ENCODE assay signal across 1 cellular context in the genomic region with DNA sequence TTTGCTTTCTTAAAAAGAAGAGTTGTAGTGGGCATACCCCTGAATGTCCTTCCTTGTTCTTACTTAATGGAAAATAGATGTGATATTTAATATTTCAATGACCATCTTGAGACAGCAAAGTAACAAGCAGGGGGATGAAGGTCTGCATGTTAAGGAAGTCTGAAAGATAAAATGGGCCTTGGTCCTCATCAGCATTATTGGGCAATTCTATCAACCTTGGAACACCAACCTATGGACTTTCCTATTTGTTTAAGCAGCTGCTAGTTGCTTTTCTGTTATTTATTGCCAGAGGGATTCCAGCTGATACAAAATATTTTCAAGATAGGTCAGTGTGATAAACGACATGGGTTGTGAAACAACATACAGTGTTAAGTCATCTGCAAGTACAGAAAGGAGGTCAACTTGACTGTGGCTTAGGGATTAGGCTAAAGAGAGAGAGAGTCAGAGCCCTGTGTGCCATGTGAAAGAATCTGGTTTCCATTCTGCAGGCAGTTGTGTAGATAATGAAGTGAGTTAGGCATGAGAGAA.
TF ChIP-seq lines count a peak whose summit lies in the region.

No MANE protein-coding gene starts in this region.

TF ChIP-seq in HepG2, 621 proteins besides CTCF, POLR2A, EP300 and RAD21 (continued from another document and continues in another):
- TF ChIP-seq, protein P1, sequence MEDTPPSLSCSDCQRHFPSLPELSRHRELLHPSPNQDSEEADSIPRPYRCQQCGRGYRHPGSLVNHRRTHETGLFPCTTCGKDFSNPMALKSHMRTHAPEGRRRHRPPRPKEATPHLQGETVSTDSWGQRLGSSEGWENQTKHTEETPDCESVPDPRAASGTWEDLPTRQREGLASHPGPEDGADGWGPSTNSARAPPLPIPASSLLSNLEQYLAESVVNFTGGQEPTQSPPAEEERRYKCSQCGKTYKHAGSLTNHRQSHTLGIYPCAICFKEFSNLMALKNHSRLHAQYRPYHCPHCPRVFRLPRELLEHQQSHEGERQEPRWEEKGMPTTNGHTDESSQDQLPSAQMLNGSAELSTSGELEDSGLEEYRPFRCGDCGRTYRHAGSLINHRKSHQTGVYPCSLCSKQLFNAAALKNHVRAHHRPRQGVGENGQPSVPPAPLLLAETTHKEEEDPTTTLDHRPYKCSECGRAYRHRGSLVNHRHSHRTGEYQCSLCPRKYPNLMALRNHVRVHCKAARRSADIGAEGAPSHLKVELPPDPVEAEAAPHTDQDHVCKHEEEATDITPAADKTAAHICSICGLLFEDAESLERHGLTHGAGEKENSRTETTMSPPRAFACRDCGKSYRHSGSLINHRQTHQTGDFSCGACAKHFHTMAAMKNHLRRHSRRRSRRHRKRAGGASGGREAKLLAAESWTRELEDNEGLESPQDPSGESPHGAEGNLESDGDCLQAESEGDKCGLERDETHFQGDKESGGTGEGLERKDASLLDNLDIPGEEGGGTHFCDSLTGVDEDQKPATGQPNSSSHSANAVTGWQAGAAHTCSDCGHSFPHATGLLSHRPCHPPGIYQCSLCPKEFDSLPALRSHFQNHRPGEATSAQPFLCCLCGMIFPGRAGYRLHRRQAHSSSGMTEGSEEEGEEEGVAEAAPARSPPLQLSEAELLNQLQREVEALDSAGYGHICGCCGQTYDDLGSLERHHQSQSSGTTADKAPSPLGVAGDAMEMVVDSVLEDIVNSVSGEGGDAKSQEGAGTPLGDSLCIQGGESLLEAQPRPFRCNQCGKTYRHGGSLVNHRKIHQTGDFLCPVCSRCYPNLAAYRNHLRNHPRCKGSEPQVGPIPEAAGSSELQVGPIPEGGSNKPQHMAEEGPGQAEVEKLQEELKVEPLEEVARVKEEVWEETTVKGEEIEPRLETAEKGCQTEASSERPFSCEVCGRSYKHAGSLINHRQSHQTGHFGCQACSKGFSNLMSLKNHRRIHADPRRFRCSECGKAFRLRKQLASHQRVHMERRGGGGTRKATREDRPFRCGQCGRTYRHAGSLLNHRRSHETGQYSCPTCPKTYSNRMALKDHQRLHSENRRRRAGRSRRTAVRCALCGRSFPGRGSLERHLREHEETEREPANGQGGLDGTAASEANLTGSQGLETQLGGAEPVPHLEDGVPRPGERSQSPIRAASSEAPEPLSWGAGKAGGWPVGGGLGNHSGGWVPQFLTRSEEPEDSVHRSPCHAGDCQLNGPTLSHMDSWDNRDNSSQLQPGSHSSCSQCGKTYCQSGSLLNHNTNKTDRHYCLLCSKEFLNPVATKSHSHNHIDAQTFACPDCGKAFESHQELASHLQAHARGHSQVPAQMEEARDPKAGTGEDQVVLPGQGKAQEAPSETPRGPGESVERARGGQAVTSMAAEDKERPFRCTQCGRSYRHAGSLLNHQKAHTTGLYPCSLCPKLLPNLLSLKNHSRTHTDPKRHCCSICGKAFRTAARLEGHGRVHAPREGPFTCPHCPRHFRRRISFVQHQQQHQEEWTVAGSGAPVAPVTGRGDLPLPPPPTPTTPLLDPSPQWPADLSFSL (CRISPR knock-in tag; IDR thresholded peaks at IDR 0.05), result peak; percentile 81; the same call in 1 of the 2 replicates
- no peak for TF ChIP-seq CENPX (CRISPR knock-in tag; IDR thresholded peaks at IDR 0.05)
- peak; percentile 66 for TF ChIP-seq ZNF781 (CRISPR knock-in tag; IDR thresholded peaks at IDR 0.05; ENCODE audit: borderline replicate concordance, not compliant biosample characterization)
- peak; percentile 99 for TF ChIP-seq GATA4 (IDR thresholded peaks at IDR 0.05; ENCODE audit: borderline replicate concordance, low read depth)
- TF ChIP-seq, protein P2, sequence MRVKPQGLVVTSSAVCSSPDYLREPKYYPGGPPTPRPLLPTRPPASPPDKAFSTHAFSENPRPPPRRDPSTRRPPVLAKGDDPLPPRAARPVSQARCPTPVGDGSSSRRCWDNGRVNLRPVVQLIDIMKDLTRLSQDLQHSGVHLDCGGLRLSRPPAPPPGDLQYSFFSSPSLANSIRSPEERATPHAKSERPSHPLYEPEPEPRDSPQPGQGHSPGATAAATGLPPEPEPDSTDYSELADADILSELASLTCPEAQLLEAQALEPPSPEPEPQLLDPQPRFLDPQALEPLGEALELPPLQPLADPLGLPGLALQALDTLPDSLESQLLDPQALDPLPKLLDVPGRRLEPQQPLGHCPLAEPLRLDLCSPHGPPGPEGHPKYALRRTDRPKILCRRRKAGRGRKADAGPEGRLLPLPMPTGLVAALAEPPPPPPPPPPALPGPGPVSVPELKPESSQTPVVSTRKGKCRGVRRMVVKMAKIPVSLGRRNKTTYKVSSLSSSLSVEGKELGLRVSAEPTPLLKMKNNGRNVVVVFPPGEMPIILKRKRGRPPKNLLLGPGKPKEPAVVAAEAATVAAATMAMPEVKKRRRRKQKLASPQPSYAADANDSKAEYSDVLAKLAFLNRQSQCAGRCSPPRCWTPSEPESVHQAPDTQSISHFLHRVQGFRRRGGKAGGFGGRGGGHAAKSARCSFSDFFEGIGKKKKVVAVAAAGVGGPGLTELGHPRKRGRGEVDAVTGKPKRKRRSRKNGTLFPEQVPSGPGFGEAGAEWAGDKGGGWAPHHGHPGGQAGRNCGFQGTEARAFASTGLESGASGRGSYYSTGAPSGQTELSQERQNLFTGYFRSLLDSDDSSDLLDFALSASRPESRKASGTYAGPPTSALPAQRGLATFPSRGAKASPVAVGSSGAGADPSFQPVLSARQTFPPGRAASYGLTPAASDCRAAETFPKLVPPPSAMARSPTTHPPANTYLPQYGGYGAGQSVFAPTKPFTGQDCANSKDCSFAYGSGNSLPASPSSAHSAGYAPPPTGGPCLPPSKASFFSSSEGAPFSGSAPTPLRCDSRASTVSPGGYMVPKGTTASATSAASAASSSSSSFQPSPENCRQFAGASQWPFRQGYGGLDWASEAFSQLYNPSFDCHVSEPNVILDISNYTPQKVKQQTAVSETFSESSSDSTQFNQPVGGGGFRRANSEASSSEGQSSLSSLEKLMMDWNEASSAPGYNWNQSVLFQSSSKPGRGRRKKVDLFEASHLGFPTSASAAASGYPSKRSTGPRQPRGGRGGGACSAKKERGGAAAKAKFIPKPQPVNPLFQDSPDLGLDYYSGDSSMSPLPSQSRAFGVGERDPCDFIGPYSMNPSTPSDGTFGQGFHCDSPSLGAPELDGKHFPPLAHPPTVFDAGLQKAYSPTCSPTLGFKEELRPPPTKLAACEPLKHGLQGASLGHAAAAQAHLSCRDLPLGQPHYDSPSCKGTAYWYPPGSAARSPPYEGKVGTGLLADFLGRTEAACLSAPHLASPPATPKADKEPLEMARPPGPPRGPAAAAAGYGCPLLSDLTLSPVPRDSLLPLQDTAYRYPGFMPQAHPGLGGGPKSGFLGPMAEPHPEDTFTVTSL (CRISPR knock-in tag; IDR thresholded peaks at IDR 0.05; ENCODE audit: borderline replicate concordance), result peak; percentile 98; the same call in 1 of the 2 replicates
- TF ChIP-seq ZNF614 (CRISPR knock-in tag; IDR thresholded peaks at IDR 0.05; ENCODE audit: borderline replicate concordance), result peak; percentile 89
- peak; percentile 52 to 58; a peak in 2 of 4 replicates for TF ChIP-seq MAFK (conservative IDR thresholded peaks at IDR 0.05 in 1 of 2, IDR thresholded peaks at IDR 0.05 in 1 of 2; ENCODE audit: low read length in 2 of 2)
- peak; percentile 96 for TF ChIP-seq RCOR2 (CRISPR knock-in tag; IDR thresholded peaks at IDR 0.05)
- TF ChIP-seq ZNF557 (CRISPR knock-in tag; IDR thresholded peaks at IDR 0.05), result peak; percentile 22; the same call in 1 of the 2 replicates
- peak; percentile 53; the same call in 1 of the 2 replicates for TF ChIP-seq SALL2 (CRISPR knock-in tag; IDR thresholded peaks at IDR 0.05)
- TF ChIP-seq ZNF607 (CRISPR knock-in tag; IDR thresholded peaks at IDR 0.05; ENCODE audit: borderline replicate concordance), result peak; percentile 86; the same call in 1 of the 2 replicates
- TF ChIP-seq KMT2A (CRISPR knock-in tag; IDR thresholded peaks at IDR 0.05), result peak; percentile 56; the same call in 1 of the 2 replicates
- TF ChIP-seq, protein P3, sequence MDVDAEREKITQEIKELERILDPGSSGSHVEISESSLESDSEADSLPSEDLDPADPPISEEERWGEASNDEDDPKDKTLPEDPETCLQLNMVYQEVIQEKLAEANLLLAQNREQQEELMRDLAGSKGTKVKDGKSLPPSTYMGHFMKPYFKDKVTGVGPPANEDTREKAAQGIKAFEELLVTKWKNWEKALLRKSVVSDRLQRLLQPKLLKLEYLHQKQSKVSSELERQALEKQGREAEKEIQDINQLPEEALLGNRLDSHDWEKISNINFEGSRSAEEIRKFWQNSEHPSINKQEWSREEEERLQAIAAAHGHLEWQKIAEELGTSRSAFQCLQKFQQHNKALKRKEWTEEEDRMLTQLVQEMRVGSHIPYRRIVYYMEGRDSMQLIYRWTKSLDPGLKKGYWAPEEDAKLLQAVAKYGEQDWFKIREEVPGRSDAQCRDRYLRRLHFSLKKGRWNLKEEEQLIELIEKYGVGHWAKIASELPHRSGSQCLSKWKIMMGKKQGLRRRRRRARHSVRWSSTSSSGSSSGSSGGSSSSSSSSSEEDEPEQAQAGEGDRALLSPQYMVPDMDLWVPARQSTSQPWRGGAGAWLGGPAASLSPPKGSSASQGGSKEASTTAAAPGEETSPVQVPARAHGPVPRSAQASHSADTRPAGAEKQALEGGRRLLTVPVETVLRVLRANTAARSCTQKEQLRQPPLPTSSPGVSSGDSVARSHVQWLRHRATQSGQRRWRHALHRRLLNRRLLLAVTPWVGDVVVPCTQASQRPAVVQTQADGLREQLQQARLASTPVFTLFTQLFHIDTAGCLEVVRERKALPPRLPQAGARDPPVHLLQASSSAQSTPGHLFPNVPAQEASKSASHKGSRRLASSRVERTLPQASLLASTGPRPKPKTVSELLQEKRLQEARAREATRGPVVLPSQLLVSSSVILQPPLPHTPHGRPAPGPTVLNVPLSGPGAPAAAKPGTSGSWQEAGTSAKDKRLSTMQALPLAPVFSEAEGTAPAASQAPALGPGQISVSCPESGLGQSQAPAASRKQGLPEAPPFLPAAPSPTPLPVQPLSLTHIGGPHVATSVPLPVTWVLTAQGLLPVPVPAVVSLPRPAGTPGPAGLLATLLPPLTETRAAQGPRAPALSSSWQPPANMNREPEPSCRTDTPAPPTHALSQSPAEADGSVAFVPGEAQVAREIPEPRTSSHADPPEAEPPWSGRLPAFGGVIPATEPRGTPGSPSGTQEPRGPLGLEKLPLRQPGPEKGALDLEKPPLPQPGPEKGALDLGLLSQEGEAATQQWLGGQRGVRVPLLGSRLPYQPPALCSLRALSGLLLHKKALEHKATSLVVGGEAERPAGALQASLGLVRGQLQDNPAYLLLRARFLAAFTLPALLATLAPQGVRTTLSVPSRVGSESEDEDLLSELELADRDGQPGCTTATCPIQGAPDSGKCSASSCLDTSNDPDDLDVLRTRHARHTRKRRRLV (CRISPR knock-in tag; IDR thresholded peaks at IDR 0.05), result peak; percentile 67
- TF ChIP-seq ZNF747 (CRISPR knock-in tag; IDR thresholded peaks at IDR 0.05; ENCODE audit: borderline replicate concordance), result peak; percentile 79; the same call in 1 of the 2 replicates
- peak; percentile 95 for TF ChIP-seq SOX5 (CRISPR knock-in tag; IDR thresholded peaks at IDR 0.05; ENCODE audit: borderline replicate concordance)
- TF ChIP-seq ZKSCAN1 (IDR thresholded peaks at IDR 0.05; ENCODE audit: low read length), result peak; percentile 76; the same call in 1 of the 2 replicates
- TF ChIP-seq TCF7 (IDR thresholded peaks at IDR 0.05; ENCODE audit: low read depth), result peak; percentile 90
- TF ChIP-seq KLF6 (CRISPR knock-in tag; IDR thresholded peaks at IDR 0.05), result peak; percentile 81; the same call in 1 of the 2 replicates
- peak; percentile 67 for TF ChIP-seq KMT2B (CRISPR knock-in tag; IDR thresholded peaks at IDR 0.05)
- no peak for TF ChIP-seq HNRNPH1 (optimal IDR thresholded peaks at IDR 0.05; ENCODE audit: low read depth, low read length)
- TF ChIP-seq ZMAT3 (CRISPR knock-in tag; conservative IDR thresholded peaks at IDR 0.05), result 0 out of 2 replicates have a peak, but pooled peaks have one; percentile 63
- TF ChIP-seq ZNF878 (CRISPR knock-in tag; IDR thresholded peaks at IDR 0.05), result peak; percentile 96
- TF ChIP-seq, protein P4, sequence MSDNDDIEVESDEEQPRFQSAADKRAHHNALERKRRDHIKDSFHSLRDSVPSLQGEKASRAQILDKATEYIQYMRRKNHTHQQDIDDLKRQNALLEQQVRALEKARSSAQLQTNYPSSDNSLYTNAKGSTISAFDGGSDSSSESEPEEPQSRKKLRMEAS (IDR thresholded peaks at IDR 0.05), result peak; percentile 64; the same call in 1 of the 2 replicates
- peak; percentile 53; the same call in 1 of the 2 replicates for TF ChIP-seq RFX3 (CRISPR knock-in tag; IDR thresholded peaks at IDR 0.05)
- no peak for TF ChIP-seq ZNF569 (CRISPR knock-in tag; IDR thresholded peaks at IDR 0.05; ENCODE audit: borderline replicate concordance)
- peak; percentile 58; the same call in 1 of the 2 replicates for TF ChIP-seq HOXD1 (CRISPR knock-in tag; IDR thresholded peaks at IDR 0.05)
- peak; percentile 70; the same call in 1 of the 2 replicates for TF ChIP-seq ZNF335 (CRISPR knock-in tag; IDR thresholded peaks at IDR 0.05)
- peak; percentile 73; the same call in 1 of the 2 replicates for TF ChIP-seq ZNF816 (CRISPR knock-in tag; IDR thresholded peaks at IDR 0.05; ENCODE audit: borderline replicate concordance)
- TF ChIP-seq, protein P5, sequence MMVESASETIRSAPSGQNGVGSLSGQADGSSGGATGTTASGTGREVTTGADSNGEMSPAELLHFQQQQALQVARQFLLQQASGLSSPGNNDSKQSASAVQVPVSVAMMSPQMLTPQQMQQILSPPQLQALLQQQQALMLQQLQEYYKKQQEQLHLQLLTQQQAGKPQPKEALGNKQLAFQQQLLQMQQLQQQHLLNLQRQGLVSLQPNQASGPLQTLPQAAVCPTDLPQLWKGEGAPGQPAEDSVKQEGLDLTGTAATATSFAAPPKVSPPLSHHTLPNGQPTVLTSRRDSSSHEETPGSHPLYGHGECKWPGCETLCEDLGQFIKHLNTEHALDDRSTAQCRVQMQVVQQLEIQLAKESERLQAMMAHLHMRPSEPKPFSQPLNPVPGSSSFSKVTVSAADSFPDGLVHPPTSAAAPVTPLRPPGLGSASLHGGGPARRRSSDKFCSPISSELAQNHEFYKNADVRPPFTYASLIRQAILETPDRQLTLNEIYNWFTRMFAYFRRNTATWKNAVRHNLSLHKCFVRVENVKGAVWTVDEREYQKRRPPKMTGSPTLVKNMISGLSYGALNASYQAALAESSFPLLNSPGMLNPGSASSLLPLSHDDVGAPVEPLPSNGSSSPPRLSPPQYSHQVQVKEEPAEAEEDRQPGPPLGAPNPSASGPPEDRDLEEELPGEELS (CRISPR knock-in tag; IDR thresholded peaks at IDR 0.05), result peak; percentile 99
- TF ChIP-seq TMF1 (CRISPR knock-in tag; IDR thresholded peaks at IDR 0.05; ENCODE audit: low read depth), result no peak
- peak; percentile 67; the same call in 1 of the 2 replicates for TF ChIP-seq SPEN (CRISPR knock-in tag; IDR thresholded peaks at IDR 0.05; ENCODE audit: low read depth)
- no peak; the same call in 1 of the 2 replicates for TF ChIP-seq ZNF232 (CRISPR knock-in tag; IDR thresholded peaks at IDR 0.05; ENCODE audit: borderline replicate concordance)
- peak; percentile 78; the same call in 1 of the 2 replicates for TF ChIP-seq RFXANK (CRISPR knock-in tag; IDR thresholded peaks at IDR 0.05)
- TF ChIP-seq MEIS1 (CRISPR knock-in tag; IDR thresholded peaks at IDR 0.05; ENCODE audit: borderline replicate concordance), result peak; percentile 58; the same call in 1 of the 2 replicates
- peak; percentile 85 for TF ChIP-seq LCORL (IDR thresholded peaks at IDR 0.05)
- peak; percentile 93 for TF ChIP-seq LCORL (CRISPR knock-in tag; IDR thresholded peaks at IDR 0.05)
- TF ChIP-seq, protein P6, sequence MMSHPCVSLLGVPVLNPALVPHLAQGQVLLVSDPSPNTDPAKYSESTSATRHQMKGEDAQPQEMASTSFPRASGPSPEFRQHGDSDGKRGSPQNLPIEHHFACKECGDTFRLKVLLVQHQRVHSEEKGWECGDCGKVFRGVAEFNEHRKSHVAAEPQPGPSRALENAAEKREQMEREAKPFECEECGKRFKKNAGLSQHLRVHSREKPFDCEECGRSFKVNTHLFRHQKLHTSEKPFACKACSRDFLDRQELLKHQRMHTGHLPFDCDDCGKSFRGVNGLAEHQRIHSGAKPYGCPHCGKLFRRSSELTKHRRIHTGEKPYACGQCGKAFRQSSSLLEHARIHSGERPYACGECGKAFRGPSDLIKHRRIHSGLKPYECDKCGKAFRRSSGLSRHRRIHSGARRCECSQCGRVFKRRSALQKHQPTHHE (CRISPR knock-in tag; IDR thresholded peaks at IDR 0.05; ENCODE audit: borderline replicate concordance), result peak; percentile 56; the same call in 1 of the 2 replicates
